Comparison of ENCODE assay signal across 17 cellular contexts in the genomic region with DNA sequence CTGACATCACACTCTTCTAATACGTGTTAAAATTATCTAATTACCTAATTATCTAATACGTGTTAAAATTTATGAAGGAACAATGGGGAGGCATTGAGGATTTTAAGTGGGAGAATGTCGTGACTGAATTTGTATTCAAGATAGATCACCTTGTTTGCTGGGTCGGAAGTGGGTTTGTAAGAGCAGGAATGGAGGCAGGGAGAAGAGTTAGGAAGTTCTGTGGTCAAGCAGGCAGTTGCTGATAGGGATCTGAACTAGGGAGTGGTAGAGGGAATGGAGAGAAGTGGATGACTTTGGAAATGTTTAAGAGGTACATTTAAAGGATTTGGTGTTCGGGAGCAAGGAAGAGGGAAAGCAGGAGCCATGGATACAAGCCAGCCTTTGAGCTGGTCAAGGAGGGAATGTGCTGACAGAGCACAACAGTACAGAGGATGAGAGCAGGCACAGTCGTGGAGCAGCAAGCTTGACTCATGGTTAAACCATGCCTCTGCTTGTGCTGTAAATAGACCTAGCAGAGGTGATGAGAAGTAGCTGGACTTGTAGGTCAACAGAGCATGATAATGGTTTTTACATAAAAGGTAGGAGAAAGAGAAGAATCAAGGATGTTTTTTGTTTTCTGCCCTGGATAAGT. TPM values are rescaled to one million over a fixed set of nuclear protein-coding genes. Genes with fewer than 3 reads are reported as not detected.
A peak's percentile ranks its signal among the peaks of the same experiment; 100 is the strongest.
DNase-seq lines count a peak whose midpoint lies in the region; ATAC-seq, FAIRE-seq and TF ChIP-seq lines count a peak whose summit lies in the region.
"Had no signal": no experiment of that assay in that cellular context is flagged by ENCODE, and none has a peak within 500 bp of the region (broad histone marks: within the 10 kb centered on the region; RNA-seq: fewer than 3 reads in every experiment).

No MANE protein-coding gene starts in this region.

- no peaks in the 10 kb centered on the region for H3K27me3 ChIP-seq in mammary epithelial cell (ENCODE audit: insufficient read depth, low read length)
- H3K27me3 ChIP-seq in Karpas-422 (ENCODE audit: low read length): no peaks in the 10 kb centered on the region
- H3K27me3 ChIP-seq: vagina had no signal

- no peaks in the 10 kb centered on the region for H3K9me2 ChIP-seq in Karpas-422 (replicated peaks; ENCODE audit: insufficient read depth, low read length)

- no TSS peak for BruUV-seq in mammary epithelial cell (replicated peaks; lab: Mats Ljungman, UMichigan)

- TF ChIP-seq CTCF in mammary epithelial cell (conservative IDR thresholded peaks at IDR 0.05 in 1 of 2, IDR thresholded peaks at IDR 0.05 in 1 of 2; ENCODE audit: extremely low read depth in 1 of 2, insufficient read depth in 1 of 2, low read depth in 1 of 2, low read length in 2 of 2): no peak

- dilution Hi-C loops in mammary epithelial cell (cut with HindIII; ENCODE audit: low sequenced_read_pairs): loop anchor here (5.0 kb wide), 1 partner anchor 87 kb away; no protein-coding TSS in a partner anchor

- DNase-seq in left cardiac atrium: no peak
- no peak for DNase-seq in cardiac septum (ENCODE audit: low spot score)
- peak; percentile 60 for DNase-seq in mammary epithelial cell
- DNase-seq in islet precursor cell: peak; percentile 94
- DNase-seq in urothelium cell line (ENCODE audit: low spot score): peak; percentile 75
- DNase-seq in epidermal melanocyte (ENCODE audit: insufficient read length, low spot score): no peak
- DNase-seq in retina: no peak
- no peak for DNase-seq in Karpas-422
- DNase-seq: AML-193; immature natural killer cell; NCI-H1694; NCI-H69; SIG-M5; stimulated activated CD4-positive, alpha-beta T cell treated with anti-CD3 and anti-CD28 coated beads, Interleukin-15, amount 100 ng/mL, for 24 hours had no signal

- CTCF ChIA-PET in mammary epithelial cell (lab: Charles Lee; ENCODE audit: low non-redundant PET): no interaction called here

- FAIRE-seq in urothelium cell line (lab: Jason Lieb, UNC): peak; percentile 97

- 47% methylated on average over 6 of the region's 6 CpGs for WGBS in mammary epithelial cell (ENCODE audit: low coverage, missing lambda C conversion rate)

- H3K9me3 ChIP-seq in mammary epithelial cell (replicated peaks; ENCODE audit: insufficient read depth, low read length) (no peaks in the 10 kb centered on the region), Karpas-422 (ENCODE audit: low read length) (no peaks in the 10 kb centered on the region)
- H3K9me3 ChIP-seq: HAP-1, vagina had no signal

- intact Hi-C loops in left cardiac atrium (cut with DNase I) (no loop called here), cardiac septum (cut with DNase I) (no loop called here), mammary epithelial cell (cut with micrococcal nuclease) (no loop called here)

- no peaks in the 10 kb centered on the region for H3K36me3 ChIP-seq in mammary epithelial cell (ENCODE audit: insufficient read depth, low read length)
- H3K36me3 ChIP-seq in Karpas-422 (ENCODE audit: insufficient read depth, low read length): no peaks in the 10 kb centered on the region
- H3K36me3 ChIP-seq: HAP-1, vagina had no signal

- H2AFZ ChIP-seq in mammary epithelial cell (ENCODE audit: low read depth, low read length) (no peak overlapping the region), Karpas-422 (ENCODE audit: low read length) (no peak overlapping the region)

- ATAC-seq in left cardiac atrium: peak; percentile 63 to 93

- H3K4me3 ChIP-seq in mammary epithelial cell (replicated peaks in 1 of 3; ENCODE audit: insufficient read depth in 1 of 3, low read depth in 2 of 3, low read length in 3 of 3) (no peak overlapping the region), Karpas-422 (ENCODE audit: low read length) (no peak overlapping the region)
- H3K4me3 ChIP-seq: HAP-1, vagina had no signal

- H3K79me2 ChIP-seq in mammary epithelial cell (ENCODE audit: insufficient read depth, low read length) (no peaks in the 10 kb centered on the region), Karpas-422 (ENCODE audit: low read length) (no peaks in the 10 kb centered on the region)

- in situ Hi-C loops in mammary epithelial cell (cut with MboI; ENCODE audit: low sequenced_read_pairs in 2 of 2): loop anchor here in 1 of 2 donors (25.0 kb wide), 1 partner anchor 527 kb away; no protein-coding TSS in a partner anchor

- no peaks in the 10 kb centered on the region for H4K20me1 ChIP-seq in mammary epithelial cell (ENCODE audit: insufficient read depth, low read length)
- no peaks in the 10 kb centered on the region for H4K20me1 ChIP-seq in Karpas-422 (ENCODE audit: insufficient read depth, low read depth, low read length)

- no peak overlapping the region for H3K4me2 ChIP-seq in mammary epithelial cell (ENCODE audit: insufficient read depth, low read depth, low read length)
- H3K4me2 ChIP-seq in Karpas-422 (ENCODE audit: low read depth, low read length, poor library complexity, severe bottlenecking): no peak overlapping the region

- H3K27ac ChIP-seq in mammary epithelial cell (ENCODE audit: insufficient read depth, low read depth, low read length) (no peak overlapping the region), Karpas-422 (ENCODE audit: low read length) (no peak overlapping the region)
- H3K27ac ChIP-seq: vagina had no signal

- H3K4me1 ChIP-seq in mammary epithelial cell (ENCODE audit: insufficient read depth, low read length) (peaks cover 11% of the 10 kb centered on the region), Karpas-422 (ENCODE audit: low read length) (no peaks in the 10 kb centered on the region)
- H3K4me1 ChIP-seq: HAP-1, vagina had no signal

- H3K9ac ChIP-seq in mammary epithelial cell (ENCODE audit: insufficient read depth, low read length): no peak overlapping the region
- H3K9ac ChIP-seq in Karpas-422 (ENCODE audit: low read length): no peak overlapping the region

RNA-seq across cellular contexts. Expression of gene IL18RAP, which starts 16.2 kb away (rescaled TPM):
- total RNA-seq in left cardiac atrium: 1 to 10 TPM; 1.1 to 1.3 TPM
- 0.70 TPM for total RNA-seq in cardiac septum
- not detected for total RNA-seq in mammary epithelial cell
- not detected for polyA plus RNA-seq in mammary epithelial cell
- not detected for polyA minus RNA-seq in mammary epithelial cell
- total RNA-seq in Karpas-422 (2014; rRNA removed; shearing (Covaris generic); ENCODE audit: low replicate concordance): 1.2 and 4.4 TPM in 2 replicates
- polyA plus RNA-seq: neural cell had no signal

RNA-seq across cellular contexts. Expression of gene SLC9A4, which starts 33.8 kb away (rescaled TPM):
- total RNA-seq in left cardiac atrium (not detected), cardiac septum (not detected), mammary epithelial cell (under 1 TPM in 1 of 2 donors, not detected in 1; 0.07 TPM)
- not detected for polyA plus RNA-seq in mammary epithelial cell
- polyA minus RNA-seq in mammary epithelial cell: not detected
- total RNA-seq in Karpas-422 (2014; rRNA removed; shearing (Covaris generic); ENCODE audit: low replicate concordance): not detected in 2 replicates
- total RNA-seq: vagina had no signal
- polyA plus RNA-seq: immature natural killer cell had no signal

Comparison
In these comparisons a context has a peak if more than half of its experiments do, and no peak if none do; other contexts are left out.
1. DNase-seq: peak in mammary epithelial cell (single experiment), islet precursor cell (single experiment) and urothelium cell line (single experiment); none in left cardiac atrium (single experiment), cardiac septum (single experiment), epidermal melanocyte (single experiment), retina (single experiment) and Karpas-422 (single experiment).